Comparison of ENCODE assay signal across 10 cellular contexts in the genomic region with DNA sequence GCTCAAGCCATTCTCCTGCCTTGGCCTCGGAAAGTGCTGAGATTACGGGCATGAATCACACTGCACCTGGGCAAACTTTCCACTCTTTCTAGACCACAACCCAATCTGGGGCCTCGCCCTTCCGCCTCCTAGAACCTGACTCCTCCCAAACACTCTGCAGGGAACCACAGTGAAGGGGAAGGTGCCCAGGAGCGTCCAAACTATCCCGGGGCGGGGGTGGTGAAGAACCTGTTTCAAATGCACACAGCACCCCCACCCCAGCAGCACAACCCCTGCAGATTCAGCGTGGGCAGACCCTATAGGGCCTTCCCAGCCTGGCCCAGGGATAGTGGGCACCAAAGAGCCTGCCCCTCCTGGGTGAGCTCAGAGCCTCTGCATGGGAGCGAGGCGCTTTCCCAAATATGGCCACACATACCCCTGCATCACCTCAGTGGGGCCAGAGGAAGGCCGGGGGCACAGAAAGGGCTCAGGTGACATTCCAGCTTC.
DNase-seq lines count a peak whose midpoint lies in the region; ATAC-seq and TF ChIP-seq lines count a peak whose summit lies in the region.
"Had no signal": no experiment of that assay in that cellular context is flagged by ENCODE, and none has a peak within 500 bp of the region (broad histone marks: within the 10 kb centered on the region; RNA-seq: fewer than 3 reads in every experiment).

No MANE protein-coding gene starts in this region.

- no peaks in the 10 kb centered on the region for H3K9me3 Mint-ChIP-seq in stimulated activated naive CD8-positive, alpha-beta T cell treated with anti-CD3 and anti-CD28 coated beads, Interleukin-15, amount 100 ng/mL, for 72 hours
- H3K9me3 Mint-ChIP-seq: nephron had no signal

- H3K9me2 ChIP-seq in PC-3 (replicated peaks; ENCODE audit: low read length) = no peaks in the 10 kb centered on the region

- peak overlapping the region; percentile 61 for H3K4me2 ChIP-seq in PC-3 (ENCODE audit: low read length)

- POLR2A ChIA-PET in PC-3 (lab: Charles Lee; ENCODE audit: unreplicated experiment) = no interaction called here

- intact Hi-C loops in PC-3 (cut with micrococcal nuclease) = no loop called here

- no peaks in the 10 kb centered on the region for H3K79me2 ChIP-seq in PC-3 (ENCODE audit: low read length)

- H3K27me3 Mint-ChIP-seq in stimulated activated naive CD8-positive, alpha-beta T cell treated with anti-CD3 and anti-CD28 coated beads, Interleukin-15, amount 100 ng/mL, for 72 hours = no peaks in the 10 kb centered on the region

- 0 out of 2 replicates have a peak overlapping the region, but pooled peaks have one; percentile 6 for H3K9ac ChIP-seq in PC-3 (ENCODE audit: low read length)

- ATAC-seq in PC-3 = peak; percentile 58
- ATAC-seq in foreskin keratinocyte = peak; percentile 82
- peak; percentile 49 for ATAC-seq in stimulated activated naive CD8-positive, alpha-beta T cell treated with anti-CD3 and anti-CD28 coated beads, Interleukin-15, amount 100 ng/mL, for 72 hours

- H3K4me3 Mint-ChIP-seq in stimulated activated naive CD8-positive, alpha-beta T cell treated with anti-CD3 and anti-CD28 coated beads, Interleukin-15, amount 100 ng/mL, for 72 hours = peak overlapping the region; percentile 59 to 62
- H3K4me3 Mint-ChIP-seq: nephron had no signal

- no peaks in the 10 kb centered on the region for H3K36me3 ChIP-seq in PC-3 (ENCODE audit: low read depth, low read length)
- peaks cover 8% of the 10 kb centered on the region for H3K36me3 ChIP-seq in MG63

- no peaks in the 10 kb centered on the region for H4K20me1 ChIP-seq in PC-3 (ENCODE audit: low read length)

- DNase-seq in PC-3 = peak; percentile 96
- peak; percentile 52 for DNase-seq in activated T-cell treated with anti-CD3 and anti-CD28 coated beads for 24 hours (ENCODE audit: low read depth)
- peak; percentile 42 to 76 for DNase-seq in foreskin keratinocyte
- peak in 1 of 2 donors; percentile 50 for DNase-seq in stimulated activated naive CD8-positive, alpha-beta T cell treated with anti-CD3 and anti-CD28 coated beads, Interleukin-15, amount 100 ng/mL, for 72 hours
- DNase-seq in NCI-H1092 (lab: John Stamatoyannopoulos, UW) = no peak
- DNase-seq in DMS 273 treated with DMSO at 0.1 percent for 48 hours (lab: John Stamatoyannopoulos, UW) = no peak
- DNase-seq in DMS 273 (lab: John Stamatoyannopoulos, UW; ENCODE audit: unreplicated experiment) = no peak
- no peak for DNase-seq in MG63
- DNase-seq: GDM1 had no signal

- TF ChIP-seq CTCF in PC-3 (conservative IDR thresholded peaks at IDR 0.05; ENCODE audit: low read depth, low read length) (no peak), foreskin keratinocyte (conservative IDR thresholded peaks at IDR 0.05) (no peak)

- H2AFZ ChIP-seq in PC-3 (ENCODE audit: low read length) = no peak overlapping the region

- no TSS peak for BruUV-seq in PC-3 (replicated peaks; lab: Mats Ljungman, UMichigan)

- no peak overlapping the region for H3K4me3 ChIP-seq in PC-3 (ENCODE audit: low read length)
- H3K4me3 ChIP-seq in MG63 = no peak overlapping the region

- no peaks in the 10 kb centered on the region for H3K27me3 ChIP-seq in PC-3 (ENCODE audit: low read length)
- H3K27me3 ChIP-seq in foreskin keratinocyte = no peaks in the 10 kb centered on the region
- no peaks in the 10 kb centered on the region for H3K27me3 ChIP-seq in MG63

- H3K27ac ChIP-seq in PC-3 (ENCODE audit: low read length) (peak overlapping the region; percentile 72), foreskin keratinocyte (no peak overlapping the region)

- no peaks in the 10 kb centered on the region for H3K9me3 ChIP-seq in PC-3 (ENCODE audit: low read length)
- no peaks in the 10 kb centered on the region for H3K9me3 ChIP-seq in MG63

- H3K27ac Mint-ChIP-seq in stimulated activated naive CD8-positive, alpha-beta T cell treated with anti-CD3 and anti-CD28 coated beads, Interleukin-15, amount 100 ng/mL, for 72 hours = peak overlapping the region; percentile 80 to 81
- H3K27ac Mint-ChIP-seq: nephron had no signal

- CTCF ChIA-PET in PC-3 (lab: Charles Lee) = interaction anchor here (0.5 kb wide), 1 partner anchor 460 kb away, joined by 3 read pairs; no protein-coding TSS in a partner anchor

- no peaks in the 10 kb centered on the region for H3F3A ChIP-seq in PC-3 (ENCODE audit: low read length, unreplicated experiment)

- H3K4me1 Mint-ChIP-seq in stimulated activated naive CD8-positive, alpha-beta T cell treated with anti-CD3 and anti-CD28 coated beads, Interleukin-15, amount 100 ng/mL, for 72 hours = peaks cover 80% of the 10 kb centered on the region

- H3K4me1 ChIP-seq in PC-3 (ENCODE audit: insufficient read depth, low read length) = peaks cover 21% of the 10 kb centered on the region
- H3K4me1 ChIP-seq in foreskin keratinocyte = peaks cover 8% of the 10 kb centered on the region

Comparison
In these comparisons a context has a peak if more than half of its experiments do, and no peak if none do; other contexts are left out.
1. DNase-seq: peak in PC-3 (single experiment), activated T-cell treated with anti-CD3 and anti-CD28 coated beads for 24 hours (single experiment) and foreskin keratinocyte (2 of 2); none in NCI-H1092 (single experiment), DMS 273 treated with DMSO at 0.1 percent for 48 hours (single experiment), DMS 273 (single experiment) and MG63 (single experiment).
2. Peak in every context shown above with its lines, with median percentiles within 50 percentile points of each other: ATAC-seq.